ENCODE assay signal across 35 cellular contexts in the genomic region with DNA sequence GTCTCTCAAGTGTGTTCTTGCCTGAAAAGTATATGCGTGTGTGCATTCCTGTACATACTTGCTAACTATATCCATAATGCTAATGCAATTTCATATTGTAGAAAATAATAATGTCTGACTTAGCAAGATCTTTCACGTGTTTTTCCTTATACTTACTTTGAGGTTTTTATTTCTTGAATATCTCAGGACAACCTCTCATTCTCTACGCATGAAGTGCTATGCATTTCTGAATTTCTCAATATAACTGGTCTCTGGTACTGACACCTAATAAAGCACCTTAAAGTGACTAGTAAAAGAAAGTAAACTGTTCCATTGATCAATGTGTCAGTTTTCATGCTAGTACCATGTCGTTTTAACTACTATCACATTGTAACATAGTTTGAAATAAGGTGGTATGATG.
"Had no signal": no experiment of that assay in that cellular context is flagged by ENCODE, and none has a peak within 500 bp of the region (broad histone marks: within the 10 kb centered on the region; RNA-seq: fewer than 3 reads in every experiment).

No MANE protein-coding gene starts in this region.

- DNase-seq: Kasumi-1, MG63, MM.1S, MV-4-11, NCI-H1048, NCI-H1092, NCI-H1092 treated with DMSO at 0.1 percent for 48 hours, NCI-H1105, NCI-H1105 treated with DMSO at 0.1 percent for 48 hours, NCI-H1417, NCI-H1417 treated with DMSO at 0.1 percent for 48 hours, NCI-H1436, NCI-H1436 treated with DMSO at 0.1 percent for 48 hours, NCI-H146, NCI-H1694, NCI-H1694 treated with DMSO at 0.1 percent for 48 hours, NCI-H187, NCI-H187 treated with DMSO at 0.1 percent for 48 hours, NCI-H1930, NCI-H2029, NCI-H2029 treated with DMSO at 0.1 percent for 48 hours, NCI-H2081, NCI-H2081 treated with DMSO at 0.1 percent for 48 hours, NCI-H2107, NCI-H2171, NCI-H2171 treated with DMSO at 0.1 percent for 48 hours, NCI-H2227 treated with DMSO at 0.1 percent for 48 hours, NCI-H226, NCI-H345, NCI-H446, NCI-H446 treated with DMSO at 0.1 percent for 48 hours, NCI-H510A, NCI-H510A treated with DMSO at 0.1 percent for 48 hours, NCI-H524, NCI-H524 treated with DMSO at 0.1 percent for 48 hours had no signal

- H3K27me3 ChIP-seq: MG63 had no signal

- H3K36me3 ChIP-seq: MG63 had no signal

- H3K4me3 ChIP-seq: MG63 had no signal

- H3K9me3 ChIP-seq: MG63 had no signal
